Comparison of ENCODE assay signal across 9 cellular contexts in genomic region chr11:74462009-74462408, GRCh38. TPM values are rescaled to one million over a fixed set of nuclear protein-coding genes. Genes with fewer than 3 reads are reported as not detected.
DNase-seq lines count a peak whose midpoint lies in the region; ATAC-seq and TF ChIP-seq lines count a peak whose summit lies in the region.
"Had no signal": no experiment of that assay in that cellular context is flagged by ENCODE, and none has a peak within 500 bp of the region (broad histone marks: within the 10 kb centered on the region; RNA-seq: fewer than 3 reads in every experiment).

No MANE protein-coding gene starts in this region.

- H3K36me3 ChIP-seq in duodenal mucosa (ENCODE audit: control insufficient read depth in 1 of 2, insufficient read depth in 2 of 2, low read length in 2 of 2) (peaks cover 28 to 60% of the 10 kb centered on the region in 2 donors), right lobe of liver (no peaks in the 10 kb centered on the region), stomach (peaks cover 4 to 31% (median 13%) of the 10 kb centered on the region in 4 donors)

- ATAC-seq in right lobe of liver: peak; percentile 92 to 97 (median 94)
- ATAC-seq in GM18511 (IDR thresholded peaks at IDR 0.05; ENCODE audit: unreplicated experiment): no peak
- no peak for ATAC-seq in HG03432 (IDR thresholded peaks at IDR 0.05; ENCODE audit: unreplicated experiment)

- 0% methylated on average over 2 of the region's 2 CpGs for WGBS in right lobe of liver (ENCODE audit: insufficient coverage, low coverage, low lambda C conversion rate, missing lambda C conversion rate)
- 48 to 67% (median 50%) methylated on average over 2 of the region's 2 CpGs for WGBS in stomach, 5 donors

- peak overlapping the region; percentile 19 to 59 for H3K9ac ChIP-seq in duodenal mucosa (ENCODE audit: low read depth in 1 of 2, low read length in 2 of 2)

- TF ChIP-seq POLR2A in right lobe of liver (IDR thresholded peaks at IDR 0.05) (no peak), stomach (IDR thresholded peaks at IDR 0.05) (no peak)

- H3K27ac ChIP-seq in duodenal mucosa (ENCODE audit: low read depth, low read length) (peak overlapping the region; percentile 44), right lobe of liver (peak overlapping the region; percentile 52 to 70 (median 58)), stomach (peak overlapping the region in 4 of 5 donors; percentile 66 to 78 (median 72))

- TF ChIP-seq RAD21 in Ishikawa (IDR thresholded peaks at IDR 0.05; ENCODE audit: low read depth): no peak

- H3K4me3 ChIP-seq in duodenal mucosa (ENCODE audit: low read depth in 1 of 2, low read length in 2 of 2) (peak overlapping the region; percentile 4 to 61), right lobe of liver (peak overlapping the region; percentile 5 to 52 (median 23)), stomach (peak overlapping the region; percentile 11 to 25 (median 18))

- no peak for TF ChIP-seq CTCF in right lobe of liver (IDR thresholded peaks at IDR 0.05)
- TF ChIP-seq CTCF in stomach (IDR thresholded peaks at IDR 0.05): no peak

- H3K4me1 ChIP-seq in duodenal mucosa (ENCODE audit: control insufficient read depth in 1 of 2, insufficient read depth in 2 of 2, low read length in 2 of 2) (peaks cover 53 to 60% of the 10 kb centered on the region in 2 donors), right lobe of liver (peaks cover 0 to 18% (median 6%) of the 10 kb centered on the region in 4 donors), stomach (peaks cover 11 to 86% (median 52%) of the 10 kb centered on the region in 4 donors)

- intact Hi-C loops in right lobe of liver (cut with DNase I) (no loop called here), stomach (cut with DNase I; ENCODE audit: low total_unique reads) (no loop called here)

- DNase-seq in right lobe of liver (peak; percentile 82 to 92 (median 87)), stomach (peak; percentile 69), SHP77 treated with DMSO at 0.1 percent for 48 hours (lab: John Stamatoyannopoulos, UW) (no peak)
- no peak for DNase-seq in effector CD8-positive, alpha-beta T cell (lab: John Stamatoyannopoulos, UW)
- DNase-seq: NCI-H1105 treated with DMSO at 0.1 percent for 48 hours had no signal

- no peak for TF ChIP-seq EP300 in Ishikawa (IDR thresholded peaks at IDR 0.05; ENCODE audit: borderline replicate concordance)
- TF ChIP-seq EP300 in stomach (IDR thresholded peaks at IDR 0.05): no peak

- H3K27me3 ChIP-seq in duodenal mucosa (ENCODE audit: control insufficient read depth in 1 of 2, insufficient read depth in 2 of 2, low read length in 2 of 2) (no peaks in the 10 kb centered on the region), right lobe of liver (no peaks in the 10 kb centered on the region), stomach (no peaks in the 10 kb centered on the region)

- H3K9me3 ChIP-seq in duodenal mucosa (ENCODE audit: control insufficient read depth in 1 of 2, low read length in 2 of 2): no peaks in the 10 kb centered on the region
- no peaks in the 10 kb centered on the region for H3K9me3 ChIP-seq in right lobe of liver
- no peaks in the 10 kb centered on the region for H3K9me3 ChIP-seq in stomach

TF ChIP-seq in Ishikawa, 13 proteins besides CTCF, POLR2A, EP300 and RAD21:
- TF ChIP-seq CEBPB (IDR thresholded peaks at IDR 0.05) (peak; percentile 77), TEAD4 (IDR thresholded peaks at IDR 0.05) (no peak)

RNA-seq across cellular contexts. Expression of gene KCNE3, which starts 5.3 kb away (rescaled TPM):
- 1 to 10 TPM; 1.3 to 7.6 (median 4.8) TPM for total RNA-seq in right lobe of liver
- 10 to 100 TPM in 3 of 5 donors, 1 to 10 TPM in 2; 3.6 to 35.1 (median 11.7) TPM for total RNA-seq in stomach
- 10 to 100 TPM in 1 of 3 donors, 1 to 10 TPM in 2; 5.8 to 14.4 (median 9.5) TPM for polyA plus RNA-seq in stomach

RNA-seq across cellular contexts. Expression of gene LIPT2, which starts 31.5 kb away (rescaled TPM):
- total RNA-seq in right lobe of liver: 1 to 10 TPM in 5 of 6 experiments, under 1 TPM in 1; 0.89 to 2.9 (median 2.1) TPM
- 10 to 100 TPM in 2 of 5 donors, 1 to 10 TPM in 1, under 1 TPM in 1, not detected in 1; 0.45 to 32.0 (median 10.9) TPM for total RNA-seq in stomach
- 1 to 10 TPM; 1.6 to 3.1 (median 1.8) TPM for polyA plus RNA-seq in stomach

Comparison
In these comparisons a context has a peak if more than half of its experiments do, and no peak if none do; other contexts are left out.
1. ATAC-seq: peak in right lobe of liver (4 of 4); none in GM18511 (single experiment) and HG03432 (single experiment).
2. DNase-seq: peak in right lobe of liver (3 of 3) and stomach (single experiment); none in SHP77 treated with DMSO at 0.1 percent for 48 hours (single experiment) and effector CD8-positive, alpha-beta T cell (single experiment).
3. Peak in every context shown above with its lines, with median percentiles within 50 percentile points of each other: H3K27ac ChIP-seq and H3K4me3 ChIP-seq.